2 cellular contexts compared by ENCODE assay signal in genomic region chr7:3657201-3657600, GRCh38.
TF ChIP-seq lines count a peak whose summit lies in the region.

No MANE protein-coding gene starts in this region.

TF ChIP-seq in IMR-90, 13 proteins besides CTCF, POLR2A, EP300 and RAD21:
- TF ChIP-seq CHD1 (IDR thresholded peaks at IDR 0.05; ENCODE audit: low read depth, low read length) (no peak), MAZ (IDR thresholded peaks at IDR 0.05; ENCODE audit: borderline replicate concordance, low read depth, low read length) (no peak), MXI1 (IDR thresholded peaks at IDR 0.05; ENCODE audit: borderline replicate concordance, low read depth, low read length) (no peak), SMC3 (IDR thresholded peaks at IDR 0.05; ENCODE audit: low read depth, low read length) (no peak), FOS (IDR thresholded peaks at IDR 0.05; ENCODE audit: low read depth, low read length) (no peak)
- TF ChIP-seq, protein P1, sequence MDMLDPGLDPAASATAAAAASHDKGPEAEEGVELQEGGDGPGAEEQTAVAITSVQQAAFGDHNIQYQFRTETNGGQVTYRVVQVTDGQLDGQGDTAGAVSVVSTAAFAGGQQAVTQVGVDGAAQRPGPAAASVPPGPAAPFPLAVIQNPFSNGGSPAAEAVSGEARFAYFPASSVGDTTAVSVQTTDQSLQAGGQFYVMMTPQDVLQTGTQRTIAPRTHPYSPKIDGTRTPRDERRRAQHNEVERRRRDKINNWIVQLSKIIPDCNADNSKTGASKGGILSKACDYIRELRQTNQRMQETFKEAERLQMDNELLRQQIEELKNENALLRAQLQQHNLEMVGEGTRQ (IDR thresholded peaks at IDR 0.05; ENCODE audit: low read depth, low read length), result no peak

TF ChIP-seq in WTC11, 78 proteins besides CTCF, POLR2A, EP300 and RAD21:
- TF ChIP-seq NFATC4 (CRISPR knock-in tag; IDR thresholded peaks at IDR 0.05) (no peak), ESRRA (CRISPR knock-in tag; IDR thresholded peaks at IDR 0.05; ENCODE audit: borderline replicate concordance) (no peak), KAT7 (CRISPR knock-in tag; IDR thresholded peaks at IDR 0.05; ENCODE audit: borderline replicate concordance) (no peak), AR (CRISPR knock-in tag; IDR thresholded peaks at IDR 0.05) (no peak), GRHL2 (CRISPR knock-in tag; IDR thresholded peaks at IDR 0.05; ENCODE audit: insufficient replicate concordance, severe bottlenecking) (no peak), ZNF423 (CRISPR knock-in tag; IDR thresholded peaks at IDR 0.05) (no peak), CDX4 (CRISPR knock-in tag; IDR thresholded peaks at IDR 0.05; ENCODE audit: borderline replicate concordance) (no peak), ETV6 (CRISPR knock-in tag; IDR thresholded peaks at IDR 0.05) (no peak), STAT6 (CRISPR knock-in tag; conservative IDR thresholded peaks at IDR 0.05; ENCODE audit: low read depth) (no peak), E2F5 (CRISPR knock-in tag; IDR thresholded peaks at IDR 0.05) (no peak), ZNF425 (CRISPR knock-in tag; conservative IDR thresholded peaks at IDR 0.05) (no peak), ZNF317 (CRISPR knock-in tag; IDR thresholded peaks at IDR 0.05; ENCODE audit: borderline replicate concordance, low read depth) (no peak), NFYB (CRISPR knock-in tag; conservative IDR thresholded peaks at IDR 0.05; ENCODE audit: low read depth) (no peak), PRDM15 (CRISPR knock-in tag; IDR thresholded peaks at IDR 0.05) (no peak), ZBTB21 (CRISPR knock-in tag; IDR thresholded peaks at IDR 0.05; ENCODE audit: borderline replicate concordance) (no peak)
- TF ChIP-seq, protein P2, sequence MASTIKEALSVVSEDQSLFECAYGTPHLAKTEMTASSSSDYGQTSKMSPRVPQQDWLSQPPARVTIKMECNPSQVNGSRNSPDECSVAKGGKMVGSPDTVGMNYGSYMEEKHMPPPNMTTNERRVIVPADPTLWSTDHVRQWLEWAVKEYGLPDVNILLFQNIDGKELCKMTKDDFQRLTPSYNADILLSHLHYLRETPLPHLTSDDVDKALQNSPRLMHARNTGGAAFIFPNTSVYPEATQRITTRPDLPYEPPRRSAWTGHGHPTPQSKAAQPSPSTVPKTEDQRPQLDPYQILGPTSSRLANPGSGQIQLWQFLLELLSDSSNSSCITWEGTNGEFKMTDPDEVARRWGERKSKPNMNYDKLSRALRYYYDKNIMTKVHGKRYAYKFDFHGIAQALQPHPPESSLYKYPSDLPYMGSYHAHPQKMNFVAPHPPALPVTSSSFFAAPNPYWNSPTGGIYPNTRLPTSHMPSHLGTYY (CRISPR knock-in tag; IDR thresholded peaks at IDR 0.05), result no peak
- TF ChIP-seq, protein P3, sequence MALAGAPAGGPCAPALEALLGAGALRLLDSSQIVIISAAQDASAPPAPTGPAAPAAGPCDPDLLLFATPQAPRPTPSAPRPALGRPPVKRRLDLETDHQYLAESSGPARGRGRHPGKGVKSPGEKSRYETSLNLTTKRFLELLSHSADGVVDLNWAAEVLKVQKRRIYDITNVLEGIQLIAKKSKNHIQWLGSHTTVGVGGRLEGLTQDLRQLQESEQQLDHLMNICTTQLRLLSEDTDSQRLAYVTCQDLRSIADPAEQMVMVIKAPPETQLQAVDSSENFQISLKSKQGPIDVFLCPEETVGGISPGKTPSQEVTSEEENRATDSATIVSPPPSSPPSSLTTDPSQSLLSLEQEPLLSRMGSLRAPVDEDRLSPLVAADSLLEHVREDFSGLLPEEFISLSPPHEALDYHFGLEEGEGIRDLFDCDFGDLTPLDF (CRISPR knock-in tag; IDR thresholded peaks at IDR 0.05), result no peak
- TF ChIP-seq, protein P4, sequence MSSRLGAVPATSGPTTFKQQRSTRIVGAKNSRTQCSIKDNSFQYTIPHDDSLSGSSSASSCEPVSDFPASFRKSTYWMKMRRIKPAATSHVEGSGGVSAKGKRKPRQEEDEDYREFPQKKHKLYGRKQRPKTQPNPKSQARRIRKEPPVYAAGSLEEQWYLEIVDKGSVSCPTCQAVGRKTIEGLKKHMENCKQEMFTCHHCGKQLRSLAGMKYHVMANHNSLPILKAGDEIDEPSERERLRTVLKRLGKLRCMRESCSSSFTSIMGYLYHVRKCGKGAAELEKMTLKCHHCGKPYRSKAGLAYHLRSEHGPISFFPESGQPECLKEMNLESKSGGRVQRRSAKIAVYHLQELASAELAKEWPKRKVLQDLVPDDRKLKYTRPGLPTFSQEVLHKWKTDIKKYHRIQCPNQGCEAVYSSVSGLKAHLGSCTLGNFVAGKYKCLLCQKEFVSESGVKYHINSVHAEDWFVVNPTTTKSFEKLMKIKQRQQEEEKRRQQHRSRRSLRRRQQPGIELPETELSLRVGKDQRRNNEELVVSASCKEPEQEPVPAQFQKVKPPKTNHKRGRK (CRISPR knock-in tag; IDR thresholded peaks at IDR 0.05; ENCODE audit: borderline replicate concordance), result no peak
- TF ChIP-seq, protein P5, sequence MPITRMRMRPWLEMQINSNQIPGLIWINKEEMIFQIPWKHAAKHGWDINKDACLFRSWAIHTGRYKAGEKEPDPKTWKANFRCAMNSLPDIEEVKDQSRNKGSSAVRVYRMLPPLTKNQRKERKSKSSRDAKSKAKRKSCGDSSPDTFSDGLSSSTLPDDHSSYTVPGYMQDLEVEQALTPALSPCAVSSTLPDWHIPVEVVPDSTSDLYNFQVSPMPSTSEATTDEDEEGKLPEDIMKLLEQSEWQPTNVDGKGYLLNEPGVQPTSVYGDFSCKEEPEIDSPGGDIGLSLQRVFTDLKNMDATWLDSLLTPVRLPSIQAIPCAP (CRISPR knock-in tag; IDR thresholded peaks at IDR 0.05), result no peak
- TF ChIP-seq, protein P1 (CRISPR knock-in tag; IDR thresholded peaks at IDR 0.05), result no peak
